ENCODE assay signal across 1 cellular context in the genomic region with DNA sequence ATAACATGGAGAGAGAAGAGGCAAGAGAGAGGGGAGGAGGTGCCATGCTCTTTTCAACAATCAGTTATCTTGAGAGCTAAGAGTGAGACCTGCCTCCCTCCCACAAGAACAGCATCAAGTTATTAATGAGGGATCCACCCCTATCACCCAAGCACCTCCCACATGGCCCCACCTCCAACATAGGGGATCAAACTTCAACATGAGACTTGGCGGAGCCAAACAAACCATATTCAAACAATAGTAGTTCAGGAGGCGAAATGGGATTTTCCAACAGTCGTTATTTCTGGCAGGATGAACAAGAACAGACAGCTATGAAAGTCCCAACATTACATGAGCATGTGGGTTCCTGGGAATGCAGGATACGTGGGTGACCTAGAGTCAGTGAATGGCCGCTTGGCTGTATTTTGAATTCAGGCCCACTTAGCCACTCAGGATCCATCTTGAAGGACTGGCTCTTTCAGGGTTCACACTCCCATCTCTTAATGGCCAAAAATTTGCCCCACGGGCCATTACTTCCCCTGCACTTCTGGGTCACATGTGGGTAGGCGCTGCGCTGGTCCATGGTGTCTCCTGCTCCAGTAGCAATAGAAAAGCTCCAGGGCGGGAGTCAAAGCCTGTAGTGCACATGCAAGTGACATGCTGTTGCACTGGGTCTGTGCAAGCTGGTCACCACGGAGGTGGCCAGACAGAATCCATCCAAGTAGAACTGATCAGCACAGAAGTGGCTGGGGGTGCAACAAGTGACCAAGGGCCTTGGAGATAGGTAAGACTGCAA.
A peak's percentile ranks its signal among the peaks of the same experiment; 100 is the strongest.
TF ChIP-seq lines count a peak whose summit lies in the region.

No MANE protein-coding gene starts in this region.

TF ChIP-seq in HepG2, 621 proteins besides CTCF, POLR2A, EP300 and RAD21 (continued from another document and continues in another):
- TF ChIP-seq, protein P1, sequence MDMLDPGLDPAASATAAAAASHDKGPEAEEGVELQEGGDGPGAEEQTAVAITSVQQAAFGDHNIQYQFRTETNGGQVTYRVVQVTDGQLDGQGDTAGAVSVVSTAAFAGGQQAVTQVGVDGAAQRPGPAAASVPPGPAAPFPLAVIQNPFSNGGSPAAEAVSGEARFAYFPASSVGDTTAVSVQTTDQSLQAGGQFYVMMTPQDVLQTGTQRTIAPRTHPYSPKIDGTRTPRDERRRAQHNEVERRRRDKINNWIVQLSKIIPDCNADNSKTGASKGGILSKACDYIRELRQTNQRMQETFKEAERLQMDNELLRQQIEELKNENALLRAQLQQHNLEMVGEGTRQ (IDR thresholded peaks at IDR 0.05; ENCODE audit: low read depth, low read length), result no peak
- TF ChIP-seq, protein P1 (CRISPR knock-in tag; IDR thresholded peaks at IDR 0.05; ENCODE audit: borderline replicate concordance), result no peak
- no peak for TF ChIP-seq NAIF1 (CRISPR knock-in tag; IDR thresholded peaks at IDR 0.05; ENCODE audit: borderline replicate concordance)
- no peak for TF ChIP-seq MXD4 (CRISPR knock-in tag; IDR thresholded peaks at IDR 0.05)
- TF ChIP-seq, protein P2, sequence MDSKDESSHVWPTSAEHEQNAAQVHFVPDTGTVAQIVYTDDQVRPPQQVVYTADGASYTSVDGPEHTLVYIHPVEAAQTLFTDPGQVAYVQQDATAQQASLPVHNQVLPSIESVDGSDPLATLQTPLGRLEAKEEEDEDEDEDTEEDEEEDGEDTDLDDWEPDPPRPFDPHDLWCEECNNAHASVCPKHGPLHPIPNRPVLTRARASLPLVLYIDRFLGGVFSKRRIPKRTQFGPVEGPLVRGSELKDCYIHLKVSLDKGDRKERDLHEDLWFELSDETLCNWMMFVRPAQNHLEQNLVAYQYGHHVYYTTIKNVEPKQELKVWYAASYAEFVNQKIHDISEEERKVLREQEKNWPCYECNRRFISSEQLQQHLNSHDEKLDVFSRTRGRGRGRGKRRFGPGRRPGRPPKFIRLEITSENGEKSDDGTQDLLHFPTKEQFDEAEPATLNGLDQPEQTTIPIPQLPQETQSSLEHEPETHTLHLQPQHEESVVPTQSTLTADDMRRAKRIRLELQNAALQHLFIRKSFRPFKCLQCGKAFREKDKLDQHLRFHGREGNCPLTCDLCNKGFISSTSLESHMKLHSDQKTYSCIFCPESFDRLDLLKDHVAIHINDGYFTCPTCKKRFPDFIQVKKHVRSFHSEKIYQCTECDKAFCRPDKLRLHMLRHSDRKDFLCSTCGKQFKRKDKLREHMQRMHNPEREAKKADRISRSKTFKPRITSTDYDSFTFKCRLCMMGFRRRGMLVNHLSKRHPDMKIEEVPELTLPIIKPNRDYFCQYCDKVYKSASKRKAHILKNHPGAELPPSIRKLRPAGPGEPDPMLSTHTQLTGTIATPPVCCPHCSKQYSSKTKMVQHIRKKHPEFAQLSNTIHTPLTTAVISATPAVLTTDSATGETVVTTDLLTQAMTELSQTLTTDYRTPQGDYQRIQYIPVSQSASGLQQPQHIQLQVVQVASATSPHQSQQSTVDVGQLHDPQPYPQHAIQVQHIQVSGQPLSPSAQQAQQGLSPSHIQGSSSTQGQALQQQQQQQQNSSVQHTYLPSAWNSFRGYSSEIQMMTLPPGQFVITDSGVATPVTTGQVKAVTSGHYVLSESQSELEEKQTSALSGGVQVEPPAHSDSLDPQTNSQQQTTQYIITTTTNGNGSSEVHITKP (CRISPR knock-in tag; IDR thresholded peaks at IDR 0.05; ENCODE audit: low read depth), result peak; percentile 52; the same call in 1 of the 2 replicates
- TF ChIP-seq, protein P3, sequence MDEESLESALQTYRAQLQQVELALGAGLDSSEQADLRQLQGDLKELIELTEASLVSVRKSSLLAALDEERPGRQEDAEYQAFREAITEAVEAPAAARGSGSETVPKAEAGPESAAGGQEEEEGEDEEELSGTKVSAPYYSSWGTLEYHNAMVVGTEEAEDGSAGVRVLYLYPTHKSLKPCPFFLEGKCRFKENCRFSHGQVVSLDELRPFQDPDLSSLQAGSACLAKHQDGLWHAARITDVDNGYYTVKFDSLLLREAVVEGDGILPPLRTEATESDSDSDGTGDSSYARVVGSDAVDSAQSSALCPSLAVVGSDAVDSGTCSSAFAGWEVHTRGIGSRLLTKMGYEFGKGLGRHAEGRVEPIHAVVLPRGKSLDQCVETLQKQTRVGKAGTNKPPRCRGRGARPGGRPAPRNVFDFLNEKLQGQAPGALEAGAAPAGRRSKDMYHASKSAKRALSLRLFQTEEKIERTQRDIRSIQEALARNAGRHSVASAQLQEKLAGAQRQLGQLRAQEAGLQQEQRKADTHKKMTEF (CRISPR knock-in tag; IDR thresholded peaks at IDR 0.05), result no peak
- TF ChIP-seq ZNF232 (CRISPR knock-in tag; IDR thresholded peaks at IDR 0.05; ENCODE audit: borderline replicate concordance), result no peak
- TF ChIP-seq, protein P4, sequence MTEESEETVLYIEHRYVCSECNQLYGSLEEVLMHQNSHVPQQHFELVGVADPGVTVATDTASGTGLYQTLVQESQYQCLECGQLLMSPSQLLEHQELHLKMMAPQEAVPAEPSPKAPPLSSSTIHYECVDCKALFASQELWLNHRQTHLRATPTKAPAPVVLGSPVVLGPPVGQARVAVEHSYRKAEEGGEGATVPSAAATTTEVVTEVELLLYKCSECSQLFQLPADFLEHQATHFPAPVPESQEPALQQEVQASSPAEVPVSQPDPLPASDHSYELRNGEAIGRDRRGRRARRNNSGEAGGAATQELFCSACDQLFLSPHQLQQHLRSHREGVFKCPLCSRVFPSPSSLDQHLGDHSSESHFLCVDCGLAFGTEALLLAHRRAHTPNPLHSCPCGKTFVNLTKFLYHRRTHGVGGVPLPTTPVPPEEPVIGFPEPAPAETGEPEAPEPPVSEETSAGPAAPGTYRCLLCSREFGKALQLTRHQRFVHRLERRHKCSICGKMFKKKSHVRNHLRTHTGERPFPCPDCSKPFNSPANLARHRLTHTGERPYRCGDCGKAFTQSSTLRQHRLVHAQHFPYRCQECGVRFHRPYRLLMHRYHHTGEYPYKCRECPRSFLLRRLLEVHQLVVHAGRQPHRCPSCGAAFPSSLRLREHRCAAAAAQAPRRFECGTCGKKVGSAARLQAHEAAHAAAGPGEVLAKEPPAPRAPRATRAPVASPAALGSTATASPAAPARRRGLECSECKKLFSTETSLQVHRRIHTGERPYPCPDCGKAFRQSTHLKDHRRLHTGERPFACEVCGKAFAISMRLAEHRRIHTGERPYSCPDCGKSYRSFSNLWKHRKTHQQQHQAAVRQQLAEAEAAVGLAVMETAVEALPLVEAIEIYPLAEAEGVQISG (CRISPR knock-in tag; IDR thresholded peaks at IDR 0.05), result no peak; the same call in 1 of the 2 replicates
- 0 out of 2 replicates have a peak, but pooled peaks have one; percentile 46 for TF ChIP-seq SAP130 (CRISPR knock-in tag; IDR thresholded peaks at IDR 0.05; ENCODE audit: low read depth)
- TF ChIP-seq ZNF274 (CRISPR knock-in tag; IDR thresholded peaks at IDR 0.05), result no peak
- no peak for TF ChIP-seq SKI (IDR thresholded peaks at IDR 0.05; ENCODE audit: partially characterized antibody)
- peak; percentile 55 for TF ChIP-seq BCL6 (CRISPR knock-in tag; IDR thresholded peaks at IDR 0.05)
- TF ChIP-seq SMYD3 (CRISPR knock-in tag; IDR thresholded peaks at IDR 0.05), result no peak
- TF ChIP-seq ZNF431 (CRISPR knock-in tag; IDR thresholded peaks at IDR 0.05; ENCODE audit: borderline replicate concordance, low read depth), result no peak
- TF ChIP-seq SMAD9 (CRISPR knock-in tag; IDR thresholded peaks at IDR 0.05), result no peak
- no peak for TF ChIP-seq IKZF1 (IDR thresholded peaks at IDR 0.05)
- TF ChIP-seq NFYB (CRISPR knock-in tag; IDR thresholded peaks at IDR 0.05), result no peak
- TF ChIP-seq YEATS2 (CRISPR knock-in tag; IDR thresholded peaks at IDR 0.05; ENCODE audit: borderline replicate concordance), result no peak
- TF ChIP-seq TOE1 (CRISPR knock-in tag; IDR thresholded peaks at IDR 0.05), result no peak
- 0 out of 2 replicates have a peak, but pooled peaks have one; percentile 20 for TF ChIP-seq TGIF2 (CRISPR knock-in tag; IDR thresholded peaks at IDR 0.05)
- TF ChIP-seq IKZF4 (CRISPR knock-in tag; IDR thresholded peaks at IDR 0.05; ENCODE audit: borderline replicate concordance, low read depth, not compliant biosample characterization), result no peak
- no peak for TF ChIP-seq CHCHD3 (CRISPR knock-in tag; IDR thresholded peaks at IDR 0.05)
- no peak for TF ChIP-seq ETV6 (CRISPR knock-in tag; conservative IDR thresholded peaks at IDR 0.05)
- no peak for TF ChIP-seq ZNF543 (CRISPR knock-in tag; IDR thresholded peaks at IDR 0.05)
- no peak for TF ChIP-seq ZFP82 (CRISPR knock-in tag; IDR thresholded peaks at IDR 0.05; ENCODE audit: borderline replicate concordance)
- TF ChIP-seq, protein P5, sequence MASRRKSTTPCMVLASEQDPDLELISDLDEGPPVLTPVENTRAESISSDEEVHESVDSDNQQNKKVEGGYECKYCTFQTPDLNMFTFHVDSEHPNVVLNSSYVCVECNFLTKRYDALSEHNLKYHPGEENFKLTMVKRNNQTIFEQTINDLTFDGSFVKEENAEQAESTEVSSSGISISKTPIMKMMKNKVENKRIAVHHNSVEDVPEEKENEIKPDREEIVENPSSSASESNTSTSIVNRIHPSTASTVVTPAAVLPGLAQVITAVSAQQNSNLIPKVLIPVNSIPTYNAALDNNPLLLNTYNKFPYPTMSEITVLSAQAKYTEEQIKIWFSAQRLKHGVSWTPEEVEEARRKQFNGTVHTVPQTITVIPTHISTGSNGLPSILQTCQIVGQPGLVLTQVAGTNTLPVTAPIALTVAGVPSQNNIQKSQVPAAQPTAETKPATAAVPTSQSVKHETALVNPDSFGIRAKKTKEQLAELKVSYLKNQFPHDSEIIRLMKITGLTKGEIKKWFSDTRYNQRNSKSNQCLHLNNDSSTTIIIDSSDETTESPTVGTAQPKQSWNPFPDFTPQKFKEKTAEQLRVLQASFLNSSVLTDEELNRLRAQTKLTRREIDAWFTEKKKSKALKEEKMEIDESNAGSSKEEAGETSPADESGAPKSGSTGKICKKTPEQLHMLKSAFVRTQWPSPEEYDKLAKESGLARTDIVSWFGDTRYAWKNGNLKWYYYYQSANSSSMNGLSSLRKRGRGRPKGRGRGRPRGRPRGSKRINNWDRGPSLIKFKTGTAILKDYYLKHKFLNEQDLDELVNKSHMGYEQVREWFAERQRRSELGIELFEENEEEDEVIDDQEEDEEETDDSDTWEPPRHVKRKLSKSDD (CRISPR knock-in tag; IDR thresholded peaks at IDR 0.05; ENCODE audit: low read depth), result no peak
- TF ChIP-seq, protein P6, sequence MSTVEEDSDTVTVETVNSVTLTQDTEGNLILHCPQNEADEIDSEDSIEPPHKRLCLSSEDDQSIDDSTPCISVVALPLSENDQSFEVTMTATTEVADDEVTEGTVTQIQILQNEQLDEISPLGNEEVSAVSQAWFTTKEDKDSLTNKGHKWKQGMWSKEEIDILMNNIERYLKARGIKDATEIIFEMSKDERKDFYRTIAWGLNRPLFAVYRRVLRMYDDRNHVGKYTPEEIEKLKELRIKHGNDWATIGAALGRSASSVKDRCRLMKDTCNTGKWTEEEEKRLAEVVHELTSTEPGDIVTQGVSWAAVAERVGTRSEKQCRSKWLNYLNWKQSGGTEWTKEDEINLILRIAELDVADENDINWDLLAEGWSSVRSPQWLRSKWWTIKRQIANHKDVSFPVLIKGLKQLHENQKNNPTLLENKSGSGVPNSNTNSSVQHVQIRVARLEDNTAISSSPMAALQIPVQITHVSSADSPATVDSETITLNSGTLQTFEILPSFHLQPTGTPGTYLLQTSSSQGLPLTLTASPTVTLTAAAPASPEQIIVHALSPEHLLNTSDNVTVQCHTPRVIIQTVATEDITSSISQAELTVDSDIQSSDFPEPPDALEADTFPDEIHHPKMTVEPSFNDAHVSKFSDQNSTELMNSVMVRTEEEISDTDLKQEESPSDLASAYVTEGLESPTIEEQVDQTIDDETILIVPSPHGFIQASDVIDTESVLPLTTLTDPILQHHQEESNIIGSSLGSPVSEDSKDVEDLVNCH (CRISPR knock-in tag; IDR thresholded peaks at IDR 0.05), result no peak
- no peak for TF ChIP-seq ZNF136 (CRISPR knock-in tag; IDR thresholded peaks at IDR 0.05; ENCODE audit: low read depth)
- TF ChIP-seq, protein P7, sequence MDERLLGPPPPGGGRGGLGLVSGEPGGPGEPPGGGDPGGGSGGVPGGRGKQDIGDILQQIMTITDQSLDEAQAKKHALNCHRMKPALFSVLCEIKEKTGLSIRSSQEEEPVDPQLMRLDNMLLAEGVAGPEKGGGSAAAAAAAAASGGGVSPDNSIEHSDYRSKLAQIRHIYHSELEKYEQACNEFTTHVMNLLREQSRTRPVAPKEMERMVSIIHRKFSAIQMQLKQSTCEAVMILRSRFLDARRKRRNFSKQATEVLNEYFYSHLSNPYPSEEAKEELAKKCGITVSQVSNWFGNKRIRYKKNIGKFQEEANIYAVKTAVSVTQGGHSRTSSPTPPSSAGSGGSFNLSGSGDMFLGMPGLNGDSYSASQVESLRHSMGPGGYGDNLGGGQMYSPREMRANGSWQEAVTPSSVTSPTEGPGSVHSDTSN (CRISPR knock-in tag; IDR thresholded peaks at IDR 0.05), result no peak
- no peak for TF ChIP-seq KLF6 (CRISPR knock-in tag; IDR thresholded peaks at IDR 0.05)
- TF ChIP-seq, protein P8, sequence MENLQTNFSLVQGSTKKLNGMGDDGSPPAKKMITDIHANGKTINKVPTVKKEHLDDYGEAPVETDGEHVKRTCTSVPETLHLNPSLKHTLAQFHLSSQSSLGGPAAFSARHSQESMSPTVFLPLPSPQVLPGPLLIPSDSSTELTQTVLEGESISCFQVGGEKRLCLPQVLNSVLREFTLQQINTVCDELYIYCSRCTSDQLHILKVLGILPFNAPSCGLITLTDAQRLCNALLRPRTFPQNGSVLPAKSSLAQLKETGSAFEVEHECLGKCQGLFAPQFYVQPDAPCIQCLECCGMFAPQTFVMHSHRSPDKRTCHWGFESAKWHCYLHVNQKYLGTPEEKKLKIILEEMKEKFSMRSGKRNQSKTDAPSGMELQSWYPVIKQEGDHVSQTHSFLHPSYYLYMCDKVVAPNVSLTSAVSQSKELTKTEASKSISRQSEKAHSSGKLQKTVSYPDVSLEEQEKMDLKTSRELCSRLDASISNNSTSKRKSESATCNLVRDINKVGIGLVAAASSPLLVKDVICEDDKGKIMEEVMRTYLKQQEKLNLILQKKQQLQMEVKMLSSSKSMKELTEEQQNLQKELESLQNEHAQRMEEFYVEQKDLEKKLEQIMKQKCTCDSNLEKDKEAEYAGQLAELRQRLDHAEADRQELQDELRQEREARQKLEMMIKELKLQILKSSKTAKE (CRISPR knock-in tag; IDR thresholded peaks at IDR 0.05; ENCODE audit: borderline replicate concordance), result no peak
- TF ChIP-seq TOPORS (CRISPR knock-in tag; IDR thresholded peaks at IDR 0.05), result no peak
- TF ChIP-seq MYNN (CRISPR knock-in tag; IDR thresholded peaks at IDR 0.05; ENCODE audit: low read depth), result no peak
- no peak for TF ChIP-seq FOXJ3 (CRISPR knock-in tag; IDR thresholded peaks at IDR 0.05; ENCODE audit: borderline replicate concordance)
- TF ChIP-seq, protein P9, sequence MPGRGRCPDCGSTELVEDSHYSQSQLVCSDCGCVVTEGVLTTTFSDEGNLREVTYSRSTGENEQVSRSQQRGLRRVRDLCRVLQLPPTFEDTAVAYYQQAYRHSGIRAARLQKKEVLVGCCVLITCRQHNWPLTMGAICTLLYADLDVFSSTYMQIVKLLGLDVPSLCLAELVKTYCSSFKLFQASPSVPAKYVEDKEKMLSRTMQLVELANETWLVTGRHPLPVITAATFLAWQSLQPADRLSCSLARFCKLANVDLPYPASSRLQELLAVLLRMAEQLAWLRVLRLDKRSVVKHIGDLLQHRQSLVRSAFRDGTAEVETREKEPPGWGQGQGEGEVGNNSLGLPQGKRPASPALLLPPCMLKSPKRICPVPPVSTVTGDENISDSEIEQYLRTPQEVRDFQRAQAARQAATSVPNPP (CRISPR knock-in tag; IDR thresholded peaks at IDR 0.05), result no peak
- no peak for TF ChIP-seq MZF1 (CRISPR knock-in tag; IDR thresholded peaks at IDR 0.05; ENCODE audit: borderline replicate concordance)
